ENCODE assay signal across 9 cellular contexts in genomic region chr7:55132890-55133551, GRCh38.
DNase-seq lines count a peak whose midpoint lies in the region; ATAC-seq and TF ChIP-seq lines count a peak whose summit lies in the region.
"Had no signal": no experiment of that assay in that cellular context is flagged by ENCODE, and none has a peak within 500 bp of the region (broad histone marks: within the 10 kb centered on the region; RNA-seq: fewer than 3 reads in every experiment).

No MANE protein-coding gene starts in this region.

- H3K27ac ChIP-seq in IMR-90 (ENCODE audit: insufficient read depth, low read length) (peak overlapping the region; percentile 94), trophoblast cell (ENCODE audit: low read depth, low read length) (peak overlapping the region; percentile 71)

- no peak for TF ChIP-seq CTCF in IMR-90 (conservative IDR thresholded peaks at IDR 0.05; ENCODE audit: low read depth, low read length)
- no peak for TF ChIP-seq CTCF in choroid plexus epithelial cell (conservative IDR thresholded peaks at IDR 0.05; ENCODE audit: low read depth, low read length)

- H3K18ac ChIP-seq in IMR-90 (ENCODE audit: low read depth, low read length) (peak overlapping the region; percentile 72), trophoblast cell (ENCODE audit: low read length) (peak overlapping the region; percentile 29)

- peak overlapping the region; percentile 64 for H3K9ac ChIP-seq in IMR-90 (ENCODE audit: low read depth, low read length)
- no peak overlapping the region for H3K9ac ChIP-seq in trophoblast cell (ENCODE audit: low read length)

- H3K4me1 ChIP-seq in IMR-90 (ENCODE audit: control insufficient read depth, insufficient read depth, low read length) (peaks cover 44% of the 10 kb centered on the region), trophoblast cell (ENCODE audit: control insufficient read depth in 1 of 2, insufficient read depth in 2 of 2, low read length in 2 of 2) (peaks cover 32 to 37% of the 10 kb centered on the region in 2 experiments)

- H2BK15ac ChIP-seq in IMR-90 (ENCODE audit: low read depth, low read length): peak overlapping the region; percentile 77; the same call in 2 of the 3 replicates

- H3K9me3 ChIP-seq in IMR-90 (ENCODE audit: control insufficient read depth, insufficient read depth, low read length): no peaks in the 10 kb centered on the region
- H3K9me3 ChIP-seq in trophoblast cell (ENCODE audit: insufficient read depth, low read depth, low read length): no peaks in the 10 kb centered on the region

- H3K23ac ChIP-seq in IMR-90 (ENCODE audit: low read depth, low read length) (peak overlapping the region; percentile 95), trophoblast cell (ENCODE audit: low read length) (no peak overlapping the region)

- peak overlapping the region; percentile 34 for H2BK12ac ChIP-seq in trophoblast cell (ENCODE audit: low read length)

- H3K56ac ChIP-seq in IMR-90 (ENCODE audit: extremely low read depth, insufficient read depth, low read length): peak overlapping the region; percentile 98

- H3K36me3 ChIP-seq in IMR-90 (ENCODE audit: control insufficient read depth, insufficient read depth, low read length) (peaks cover 4% of the 10 kb centered on the region; the same call in 1 of the 2 replicates), trophoblast cell (ENCODE audit: control insufficient read depth in 1 of 2, insufficient read depth in 2 of 2, low read length in 2 of 2) (no peaks in the 10 kb centered on the region)

- H2BK5ac ChIP-seq in IMR-90 (ENCODE audit: low read depth, low read length, poor library complexity, severe bottlenecking) (peak overlapping the region; percentile 99), trophoblast cell (ENCODE audit: low read depth, low read length, poor library complexity) (peak overlapping the region; percentile 34)

- peak overlapping the region; percentile 76 for H4K5ac ChIP-seq in IMR-90 (ENCODE audit: low read depth, low read length)

- peak; percentile 43 for TF ChIP-seq POLR2A in IMR-90 (IDR thresholded peaks at IDR 0.05; ENCODE audit: low read depth, low read length)

- peak overlapping the region; percentile 98 for H2AK9ac ChIP-seq in IMR-90 (replicated peaks; ENCODE audit: low read depth, low read length, poor library complexity)

- peaks cover 21 to 74% of the 10 kb centered on the region in 2 experiments for H3K79me1 ChIP-seq in IMR-90 (ENCODE audit: low read depth in 1 of 2, low read length in 2 of 2)
- H3K79me1 ChIP-seq in trophoblast cell (ENCODE audit: low read length): peaks cover 15% of the 10 kb centered on the region

- no peak overlapping the region for H4K12ac ChIP-seq in trophoblast cell (ENCODE audit: low read depth, low read length)

- H4K91ac ChIP-seq in IMR-90 (ENCODE audit: insufficient read depth, low read depth, low read length) (peak overlapping the region; percentile 99), trophoblast cell (ENCODE audit: low read depth, low read length) (peak overlapping the region; percentile 46)

- ATAC-seq in GM18868 (IDR thresholded peaks at IDR 0.05; ENCODE audit: unreplicated experiment) (peak; percentile 45), IMR-90 (ENCODE audit: low read depth) (peak; percentile 72), HG03135 (IDR thresholded peaks at IDR 0.05; ENCODE audit: unreplicated experiment) (no peak), HG03025 (IDR thresholded peaks at IDR 0.05; ENCODE audit: low FRiP score, unreplicated experiment) (no peak)
- ATAC-seq: naive thymus-derived CD4-positive, alpha-beta T cell had no signal

- H3K4ac ChIP-seq in IMR-90 (ENCODE audit: low read depth, low read length): peak overlapping the region; percentile 99
- H3K4ac ChIP-seq in trophoblast cell (ENCODE audit: low read depth, low read length): no peak overlapping the region

- H4K8ac ChIP-seq in IMR-90 (ENCODE audit: low read depth in 2 of 2, low read length in 2 of 2) (peak overlapping the region; percentile 74 to 97), trophoblast cell (ENCODE audit: low read depth, low read length) (peak overlapping the region; percentile 20)

- H3K9me1 ChIP-seq in IMR-90 (ENCODE audit: insufficient read depth, low read length): peaks cover 13% of the 10 kb centered on the region

- peak; percentile 26; the same call in 1 of the 2 replicates for TF ChIP-seq RAD21 in IMR-90 (IDR thresholded peaks at IDR 0.05; ENCODE audit: low read length)

- POLR2A ChIA-PET in IMR-90 (lab: Charles Lee; ENCODE audit: unreplicated experiment): interaction anchor here (0.6 to 2.1 kb wide), 6 partner anchors 9 to 327 kb away, joined by 3 to 5 read pairs (median 3); no protein-coding TSS in a partner anchor

- H3K14ac ChIP-seq in IMR-90 (replicated peaks; ENCODE audit: low read depth, low read length): peak overlapping the region; percentile 91
- peak overlapping the region; percentile 17 for H3K14ac ChIP-seq in trophoblast cell (ENCODE audit: low read length)

- intact Hi-C loops in IMR-90 (cut with micrococcal nuclease): loop anchor here (1.0 to 5.0 kb wide), 3 partner anchors 47 to 211 kb away; no protein-coding TSS in a partner anchor

- no TSS peak for BruUV-seq in IMR-90 (replicated peaks; lab: Mats Ljungman, UMichigan)

- H3K79me2 ChIP-seq in trophoblast cell (ENCODE audit: control insufficient read depth, insufficient read depth, low read length, poor library complexity): no peaks in the 10 kb centered on the region

- in situ Hi-C loops in IMR-90 (cut with MboI; ENCODE audit: low sequenced_read_pairs): no loop called here

- H3K4me2 ChIP-seq in IMR-90 (ENCODE audit: low read depth, low read length): peak overlapping the region; percentile 53
- no peak overlapping the region for H3K4me2 ChIP-seq in trophoblast cell (ENCODE audit: low read length)

- H4K20me1 ChIP-seq in IMR-90 (ENCODE audit: insufficient read depth, low read length): no peaks in the 10 kb centered on the region

- H2BK20ac ChIP-seq in IMR-90 (ENCODE audit: low read depth, low read length): peak overlapping the region; percentile 99

- DNase-seq in IMR-90 (peak; percentile 100), choroid plexus epithelial cell (ENCODE audit: low read depth) (peak; percentile 99), trophoblast cell (peak; percentile 97), OCI-M2 (lab: John Stamatoyannopoulos, UW; ENCODE audit: unreplicated experiment) (no peak), NCI-H2107 treated with DMSO at 0.1 percent for 48 hours (lab: John Stamatoyannopoulos, UW; ENCODE audit: unreplicated experiment) (no peak)

- dilution Hi-C loops in IMR-90 (cut with HindIII; ENCODE audit: low sequenced_read_pairs, unreplicated experiment): no loop called here

- peak overlapping the region; percentile 99 for H2BK120ac ChIP-seq in IMR-90 (ENCODE audit: low read depth, low read length)
- H2BK120ac ChIP-seq in trophoblast cell (ENCODE audit: insufficient read depth, low read length, poor library complexity): peak overlapping the region; percentile 24

- CTCF ChIA-PET in IMR-90 (lab: Yijun Ruan, JAX): interaction anchor here (0.5 to 1.3 kb wide), 3 partner anchors 46 to 123 kb away, joined by 3 to 5 read pairs (median 3); no protein-coding TSS in a partner anchor

- WGBS in IMR-90 (ENCODE audit: extremely low coverage in 2 of 2, insufficient read length in 1 of 2), 2 experiments: no CpG with 5 or more reads among the region's 10 CpGs
- WGBS in trophoblast cell (ENCODE audit: extremely low coverage, insufficient coverage, insufficient read length): no CpG with 5 or more reads among the region's 10 CpGs

- H2AFZ ChIP-seq in IMR-90 (replicated peaks; ENCODE audit: low read length, poor library complexity) (peak overlapping the region; percentile 57), trophoblast cell (ENCODE audit: insufficient read depth, low read length, poor library complexity) (peak overlapping the region; percentile 18)

- H3K4me3 ChIP-seq in IMR-90 (ENCODE audit: insufficient read depth, low read depth, low read length) (no peak overlapping the region), choroid plexus epithelial cell (ENCODE audit: low read depth, low read length) (no peak overlapping the region), trophoblast cell (ENCODE audit: low read depth, low read length) (no peak overlapping the region)

- H2AK5ac ChIP-seq in IMR-90 (ENCODE audit: low read depth, low read length) (peak overlapping the region; percentile 98), trophoblast cell (ENCODE audit: low read length) (peak overlapping the region; percentile 14)

- H3K27me3 ChIP-seq in IMR-90 (ENCODE audit: control insufficient read depth, insufficient read depth, low read length) (no peaks in the 10 kb centered on the region), trophoblast cell (ENCODE audit: insufficient read depth, low read length) (no peaks in the 10 kb centered on the region)

TF ChIP-seq in IMR-90, 13 proteins besides CTCF, POLR2A, EP300 and RAD21 (continues in another document):
- TF ChIP-seq MAFK (IDR thresholded peaks at IDR 0.05; ENCODE audit: low read depth, low read length) (peak; percentile 53), RCOR1 (IDR thresholded peaks at IDR 0.05; ENCODE audit: insufficient replicate concordance, low read length) (peak; percentile 75), BHLHE40 (IDR thresholded peaks at IDR 0.05; ENCODE audit: low read depth, low read length) (peak; percentile 99), NFE2L2 (IDR thresholded peaks at IDR 0.05; ENCODE audit: low read depth, low read length) (peak; percentile 73; the same call in 1 of the 2 replicates), CHD1 (IDR thresholded peaks at IDR 0.05; ENCODE audit: low read depth, low read length) (peak; percentile 95; the same call in 1 of the 2 replicates), ELK1 (IDR thresholded peaks at IDR 0.05; ENCODE audit: borderline replicate concordance, low read depth, low read length) (no peak), RFX5 (IDR thresholded peaks at IDR 0.05; ENCODE audit: low read depth, low read length) (no peak), SMC3 (IDR thresholded peaks at IDR 0.05; ENCODE audit: low read depth, low read length) (no peak), CEBPB (IDR thresholded peaks at IDR 0.05; ENCODE audit: low read depth, low read length) (peak; percentile 64), MAZ (IDR thresholded peaks at IDR 0.05; ENCODE audit: borderline replicate concordance, low read depth, low read length) (peak; percentile 41; the same call in 1 of the 2 replicates), FOS (IDR thresholded peaks at IDR 0.05; ENCODE audit: low read depth, low read length) (peak; percentile 100), MXI1 (IDR thresholded peaks at IDR 0.05; ENCODE audit: borderline replicate concordance, low read depth, low read length) (peak; percentile 13; the same call in 1 of the 2 replicates)

Comparison
In these comparisons a context has a peak if more than half of its experiments do, and no peak if none do; other contexts are left out.
1. ATAC-seq: peak in GM18868 (single experiment) and IMR-90 (single experiment); none in HG03135 (single experiment) and HG03025 (single experiment).
2. DNase-seq: peak in IMR-90 (single experiment), choroid plexus epithelial cell (single experiment) and trophoblast cell (2 of 2); none in OCI-M2 (single experiment) and NCI-H2107 treated with DMSO at 0.1 percent for 48 hours (single experiment).